Comparison of ENCODE assay signal across 7 cellular contexts in the genomic region with DNA sequence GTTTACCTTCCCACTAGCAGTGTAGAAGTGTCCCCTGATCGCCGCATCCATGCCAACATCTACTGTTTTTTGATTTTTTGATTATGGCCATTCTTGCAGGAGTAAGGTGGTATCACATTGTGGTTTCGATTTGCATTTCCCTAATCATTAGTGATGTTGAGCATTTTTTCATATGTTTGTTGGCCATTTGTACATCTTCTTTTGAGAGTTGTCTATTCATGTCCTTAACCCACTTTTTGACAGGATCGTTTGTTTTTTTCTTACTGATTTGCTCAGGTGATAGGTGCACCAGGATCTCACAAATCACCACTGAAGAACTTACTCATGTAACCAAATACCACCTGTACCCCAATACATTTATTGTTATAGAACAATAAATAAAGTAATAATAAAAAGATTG.
DNase-seq lines count a peak whose midpoint lies in the region; ATAC-seq, FAIRE-seq and TF ChIP-seq lines count a peak whose summit lies in the region.
"Not testable (repeated sequence)": the region's sequence is repeated elsewhere in the genome, so short reads cannot be mapped to it uniquely, and the experiment has no call there.

No MANE protein-coding gene starts in this region.

- peaks cover 16 to 32% (median 17%) of the 10 kb centered on the region in 3 donors for H3K4me1 Mint-ChIP-seq in CD8-positive, alpha-beta memory T cell
- peaks cover 37% of the 10 kb centered on the region for H3K4me1 Mint-ChIP-seq in central memory CD8-positive, alpha-beta T cell
- H3K4me1 Mint-ChIP-seq in osteocyte (ENCODE audit: unreplicated experiment), result peaks cover 13% of the 10 kb centered on the region

- not testable (repeated sequence) for DNase-seq in CD8-positive, alpha-beta memory T cell; SJSA1 (ENCODE audit: low read depth in 1 of 2, low spot score in 2 of 2); central memory CD8-positive, alpha-beta T cell (ENCODE audit: low spot score in 2 of 2); hepatocyte (ENCODE audit: low spot score); osteocyte (ENCODE audit: extremely low spot score, unreplicated experiment); urothelium cell line (ENCODE audit: low spot score)

- not testable (repeated sequence) for H3K4me1 ChIP-seq in CD8-positive, alpha-beta memory T cell (ENCODE audit: insufficient read depth, low read length); HEK293 (ENCODE audit: control insufficient read depth, insufficient read depth, low read length); hepatocyte (ENCODE audit: insufficient read depth)
- H3K4me1 ChIP-seq in SJSA1 (replicated peaks), result peaks cover 47% of the 10 kb centered on the region

- not testable (repeated sequence) for H3K27ac ChIP-seq in CD8-positive, alpha-beta memory T cell (ENCODE audit: low read depth, low read length); HEK293 (ENCODE audit: extremely low read depth, low read depth, low read length)
- H3K27ac ChIP-seq in SJSA1 (peak overlapping the region; percentile 97), hepatocyte (peak overlapping the region; percentile 66)

- H3K9me3 ChIP-seq in CD8-positive, alpha-beta memory T cell (ENCODE audit: low read length); HEK293 (ENCODE audit: control insufficient read depth, insufficient read depth, low read depth, low read length); SJSA1 (replicated peaks); hepatocyte (ENCODE audit: low read depth): not testable (repeated sequence)

- peak; percentile 20 for FAIRE-seq in urothelium cell line (lab: Jason Lieb, UNC)

- H3K4me3 ChIP-seq in CD8-positive, alpha-beta memory T cell (ENCODE audit: low read length); HEK293 (ENCODE audit: low read depth, low read length); SJSA1; hepatocyte: not testable (repeated sequence)

- H2AFZ ChIP-seq in hepatocyte, result not testable (repeated sequence)

- CTCF ChIA-PET in CD8-positive, alpha-beta memory T cell (lab: Charles Lee); HEK293 (lab: Yijun Ruan, JAX): not testable (repeated sequence)

- WGBS in hepatocyte (ENCODE audit: low lambda C conversion rate, missing lambda C conversion rate), result 97% methylated on average over 4 of the region's 4 CpGs

- POLR2A ChIA-PET in CD8-positive, alpha-beta memory T cell (lab: Charles Lee); HEK293 (lab: Yijun Ruan, JAX): not testable (repeated sequence)

- not testable (repeated sequence) for H3K9me2 ChIP-seq in hepatocyte (replicated peaks; ENCODE audit: insufficient read depth)

- H3K36me3 ChIP-seq in CD8-positive, alpha-beta memory T cell (ENCODE audit: insufficient read depth, low read length); HEK293 (ENCODE audit: control insufficient read depth in 2 of 2, insufficient read depth in 1 of 2, low read length in 2 of 2); SJSA1; hepatocyte (replicated peaks; ENCODE audit: insufficient read depth, low read depth): not testable (repeated sequence)

- not testable (repeated sequence) for H3K27me3 ChIP-seq in CD8-positive, alpha-beta memory T cell (ENCODE audit: insufficient read depth, low read length, poor library complexity, severe bottlenecking); SJSA1 (replicated peaks); hepatocyte

- H4K20me1 ChIP-seq in hepatocyte (ENCODE audit: insufficient read depth, poor library complexity, severe bottlenecking), result not testable (repeated sequence)

- not testable (repeated sequence) for H3K36me3 Mint-ChIP-seq in CD8-positive, alpha-beta memory T cell; osteocyte (ENCODE audit: unreplicated experiment)
- peaks cover 12% of the 10 kb centered on the region for H3K36me3 Mint-ChIP-seq in central memory CD8-positive, alpha-beta T cell (ENCODE audit: insufficient read depth)

- not testable (repeated sequence) for TF ChIP-seq CTCF in HEK293 (tag by site-specific recombination; IDR thresholded peaks at IDR 0.05); hepatocyte (IDR thresholded peaks at IDR 0.05; ENCODE audit: poor library complexity); osteocyte (IDR thresholded peaks at IDR 0.05)

- H3K9me3 Mint-ChIP-seq in CD8-positive, alpha-beta memory T cell; central memory CD8-positive, alpha-beta T cell; osteocyte (ENCODE audit: unreplicated experiment): not testable (repeated sequence)

- H3K4me2 ChIP-seq in hepatocyte, result not testable (repeated sequence)

- H3K4me3 Mint-ChIP-seq in CD8-positive, alpha-beta memory T cell, result peak overlapping the region in 1 of 7 donors; percentile 6
- H3K4me3 Mint-ChIP-seq in central memory CD8-positive, alpha-beta T cell; osteocyte (ENCODE audit: unreplicated experiment): not testable (repeated sequence)

- H3K27me3 Mint-ChIP-seq in CD8-positive, alpha-beta memory T cell; central memory CD8-positive, alpha-beta T cell; osteocyte (ENCODE audit: unreplicated experiment): not testable (repeated sequence)

- peak overlapping the region in 7 of 8 donors; percentile 23 to 96 (median 89) for H3K27ac Mint-ChIP-seq in CD8-positive, alpha-beta memory T cell
- H3K27ac Mint-ChIP-seq in central memory CD8-positive, alpha-beta T cell (ENCODE audit: low read depth), result peak overlapping the region; percentile 97
- peak overlapping the region; percentile 19 for H3K27ac Mint-ChIP-seq in osteocyte (ENCODE audit: unreplicated experiment)

- ATAC-seq in central memory CD8-positive, alpha-beta T cell (replicated peaks; ENCODE audit: extremely low read depth, poor library complexity, severe bottlenecking), result not testable (repeated sequence)

- not testable (repeated sequence) for H3K79me2 ChIP-seq in hepatocyte

TF ChIP-seq in HEK293, 187 proteins besides CTCF, POLR2A, EP300 and RAD21:
- TF ChIP-seq ZNF558 (tag by site-specific recombination; IDR thresholded peaks at IDR 0.05), result peak; percentile 96

Comparison
In these comparisons a context has a peak if more than half of its experiments do, and no peak if none do; other contexts are left out.
1. H3K27ac Mint-ChIP-seq: peak in every context shown above with its lines; median percentile 97 in central memory CD8-positive, alpha-beta T cell; 89 in CD8-positive, alpha-beta memory T cell; 19 in osteocyte.